In genomic region chr2:85611705-85612587, GRCh38 we compare ENCODE assay signal across 8 cellular contexts. TPM values are rescaled to one million over a fixed set of nuclear protein-coding genes. Genes with fewer than 3 reads are reported as not detected.
DNase-seq lines count a peak whose midpoint lies in the region; TF ChIP-seq lines count a peak whose summit lies in the region.

C2orf68 (minus strand) TSS chr2:85612066; CDS start chr2:85611984, 82 bp downstream.

- no peak for TF ChIP-seq CTCF in GM10248 (IDR thresholded peaks at IDR 0.05; ENCODE audit: control extremely low read depth, extremely low read depth, low read depth, missing control alignments)
- no peak for TF ChIP-seq CTCF in SU-DHL-6 (IDR thresholded peaks at IDR 0.05; ENCODE audit: insufficient read depth, low read length, poor library complexity, severe bottlenecking)
- TF ChIP-seq CTCF in ovary (IDR thresholded peaks at IDR 0.05): no peak

- no peaks in the 10 kb centered on the region for H3K9me3 Mint-ChIP-seq in activated naive CD8-positive, alpha-beta T cell (ENCODE audit: low read depth)

- intact Hi-C loops in head of caudate nucleus (cut with DNase I) (no loop called here), ovary (cut with DNase I) (no loop called here)

- POLR2A ChIA-PET in GM10248 (lab: Yijun Ruan, JAX) (interaction anchor here (0.9 to 1.2 kb wide), 5 partner anchors 12 to 258 kb away, joined by 4 to 6 read pairs (median 4); partner anchors contain the start of genes ELMOD3, RETSAT and RNF181), HEK293T (lab: Yijun Ruan, JAX) (interaction anchor here (0.6 to 1.5 kb wide), 24 partner anchors 9 to 335 kb away, joined by 3 to 30 read pairs (median 4); partner anchors contain the start of genes GGCX, MAT2A, RNF181 and SH2D6)

- peak; percentile 66 for TF ChIP-seq POLR2A in ovary (IDR thresholded peaks at IDR 0.05)

- H3K79me2 ChIP-seq in SU-DHL-6 (ENCODE audit: insufficient read depth, low read length): peaks cover 20% of the 10 kb centered on the region

- no peaks in the 10 kb centered on the region for H3K27me3 Mint-ChIP-seq in activated naive CD8-positive, alpha-beta T cell

- peaks cover 12% of the 10 kb centered on the region; the same call in 1 of the 2 replicates for H3F3A ChIP-seq in SU-DHL-6 (ENCODE audit: insufficient read depth)

- H3K27me3 ChIP-seq in SU-DHL-6 (ENCODE audit: low read length): no peaks in the 10 kb centered on the region
- no peaks in the 10 kb centered on the region for H3K27me3 ChIP-seq in ovary
- H3K27me3 ChIP-seq in thymus (ENCODE audit: control insufficient read depth, insufficient read depth): no peaks in the 10 kb centered on the region

- H3K27ac Mint-ChIP-seq in activated naive CD8-positive, alpha-beta T cell: peak within 1 kb of the TSS; percentile 90

- H3K4me3 ChIP-seq in SU-DHL-6 (ENCODE audit: insufficient read depth, low read length, poor library complexity, severe bottlenecking): peak within 1 kb of the TSS; percentile 73
- peak within 1 kb of the TSS; percentile 73 for H3K4me3 ChIP-seq in ovary
- H3K4me3 ChIP-seq in thymus (ENCODE audit: low read length): peak within 1 kb of the TSS; percentile 83

- peak; percentile 95 for DNase-seq in GM10248 (ENCODE audit: extremely low spot score)
- peak; percentile 91 for DNase-seq in HEK293T (ENCODE audit: extremely low spot score)
- peak; percentile 76 for DNase-seq in MV-4-11 (lab: John Stamatoyannopoulos, UW)
- DNase-seq in head of caudate nucleus: peak; percentile 74 to 96 (median 90)
- peak; percentile 88 to 92 (median 90) for DNase-seq in ovary

- WGBS in ovary, 3 donors: 6 to 13% (median 9%) methylated on average over 43 to 73 of the region's 73 CpGs
- WGBS in thymus: 13% methylated on average over 73 of the region's 73 CpGs

- H2AFZ ChIP-seq in SU-DHL-6 (ENCODE audit: low read depth, low read length, severe bottlenecking): peak within 1 kb of the TSS; percentile 42

- H4K20me1 ChIP-seq in SU-DHL-6 (ENCODE audit: low read depth, low read length): peaks cover 2% of the 10 kb centered on the region; the same call in 1 of the 2 replicates

- CTCF ChIA-PET in GM10248 (lab: Yijun Ruan, JAX): interaction anchor here (1.0 to 1.3 kb wide), 4 partner anchors 9 to 202 kb away, joined by 3 to 5 read pairs (median 4); partner anchors contain the start of gene TMEM150A
- CTCF ChIA-PET in HEK293T (lab: Yijun Ruan, JAX): interaction anchor here (1.0 kb wide), 1 partner anchor 16 kb away, joined by 3 read pairs; the partner anchor contains the start of gene RNF181

- H3K9me3 ChIP-seq in SU-DHL-6 (ENCODE audit: insufficient read depth, low read length) (no peaks in the 10 kb centered on the region), ovary (no peaks in the 10 kb centered on the region), thymus (ENCODE audit: control insufficient read depth) (no peaks in the 10 kb centered on the region)

- H3K4me3 Mint-ChIP-seq in activated naive CD8-positive, alpha-beta T cell: peak within 1 kb of the TSS; percentile 95

- peak within 1 kb of the TSS; percentile 77 for H3K9ac ChIP-seq in SU-DHL-6 (ENCODE audit: low read length)

- H3K4me1 ChIP-seq in ovary (ENCODE audit: insufficient read depth) (peaks cover 2% of the 10 kb centered on the region), thymus (ENCODE audit: control insufficient read depth, insufficient read depth, low read length) (peaks cover 16% of the 10 kb centered on the region)

- H3K4me1 Mint-ChIP-seq in activated naive CD8-positive, alpha-beta T cell (ENCODE audit: low read depth): peaks cover 24% of the 10 kb centered on the region

- H3K36me3 ChIP-seq in SU-DHL-6 (ENCODE audit: low read length) (peaks cover under 1% of the 10 kb centered on the region; the same call in 1 of the 2 replicates), ovary (no peaks in the 10 kb centered on the region), thymus (ENCODE audit: control insufficient read depth, insufficient read depth) (peaks cover 15% of the 10 kb centered on the region)

- H3K9me2 ChIP-seq in SU-DHL-6 (replicated peaks; ENCODE audit: insufficient read depth, low read length): no peaks in the 10 kb centered on the region

- H3K27ac ChIP-seq in SU-DHL-6 (ENCODE audit: low read depth, low read length) (peak within 1 kb of the TSS; percentile 51), ovary (peak within 1 kb of the TSS; percentile 61 to 77), thymus (ENCODE audit: low read depth) (peak within 1 kb of the TSS; percentile 75)

- H3K4me2 ChIP-seq in SU-DHL-6 (ENCODE audit: low read depth, low read length, poor library complexity, severe bottlenecking): peak within 1 kb of the TSS; percentile 84

- peaks cover 6% of the 10 kb centered on the region for H3K36me3 Mint-ChIP-seq in activated naive CD8-positive, alpha-beta T cell

- no peak for TF ChIP-seq EP300 in ovary (IDR thresholded peaks at IDR 0.05)

TF ChIP-seq in HEK293T, 16 proteins besides CTCF, POLR2A, EP300 and RAD21:
- no peak for TF ChIP-seq ARNT (IDR thresholded peaks at IDR 0.05)
- no peak for TF ChIP-seq FOXK2 (IDR thresholded peaks at IDR 0.05)
- no peak for TF ChIP-seq NFRKB (IDR thresholded peaks at IDR 0.05)
- no peak for TF ChIP-seq SP1 (IDR thresholded peaks at IDR 0.05)
- no peak for TF ChIP-seq FOXM1 (IDR thresholded peaks at IDR 0.05; ENCODE audit: borderline replicate concordance)
- TF ChIP-seq SUZ12 (IDR thresholded peaks at IDR 0.05): no peak
- no peak for TF ChIP-seq FOXA1 (IDR thresholded peaks at IDR 0.05)
- no peak for TF ChIP-seq HDGF (IDR thresholded peaks at IDR 0.05; ENCODE audit: borderline replicate concordance)
- peak; percentile 77 for TF ChIP-seq L3MBTL2 (conservative IDR thresholded peaks at IDR 0.05)
- no peak for TF ChIP-seq CTBP1 (IDR thresholded peaks at IDR 0.05; ENCODE audit: borderline replicate concordance)
- TF ChIP-seq ELF4 (IDR thresholded peaks at IDR 0.05): peak; percentile 82
- no peak for TF ChIP-seq BHLHE40 (IDR thresholded peaks at IDR 0.05; ENCODE audit: borderline replicate concordance)
- TF ChIP-seq ZNF384 (IDR thresholded peaks at IDR 0.05): no peak
- no peak for TF ChIP-seq LEF1 (IDR thresholded peaks at IDR 0.05; ENCODE audit: borderline replicate concordance)
- no peak for TF ChIP-seq PKNOX1 (IDR thresholded peaks at IDR 0.05)
- TF ChIP-seq TARDBP (IDR thresholded peaks at IDR 0.05): no peak
TF ChIP-seq in HEK293T: peak in this region for 2.

RNA-seq across cellular contexts. Expression of gene C2orf68, which starts in this region (rescaled TPM):
- 10 to 100 TPM; 14.6 to 45.4 (median 35.5) TPM for total RNA-seq in ovary
- polyA plus RNA-seq in ovary: 10 to 100 TPM; 22.1 to 31.5 TPM
- 38.5 TPM for polyA plus RNA-seq in thymus

Comparison
In these comparisons a context has a peak if more than half of its experiments do, and no peak if none do; other contexts are left out.
1. Peak in every context shown above with its lines: DNase-seq, H3K4me3 ChIP-seq and H3K27ac ChIP-seq.